ENCODE assay signal across 20 cellular contexts in the genomic region with DNA sequence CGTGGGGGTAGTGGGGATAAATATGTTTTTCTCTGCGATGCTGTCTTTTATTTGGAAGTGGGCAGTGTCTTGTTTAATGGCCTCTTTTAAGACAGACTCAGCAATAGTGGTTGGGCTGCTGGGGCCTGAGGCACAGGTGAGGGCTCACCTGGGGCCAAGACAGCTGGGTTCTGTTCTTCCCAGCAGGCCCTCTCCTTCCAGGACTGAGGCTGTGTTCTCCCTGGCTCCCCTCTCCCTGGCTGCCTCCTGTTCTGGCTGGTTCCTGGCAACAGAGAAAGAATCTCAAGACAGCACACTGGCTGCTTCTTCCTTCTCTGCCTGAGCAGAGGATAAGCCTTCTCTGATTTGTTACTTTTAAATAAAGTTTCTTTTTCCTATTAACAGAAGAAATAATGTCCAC. TPM values are rescaled to one million over a fixed set of nuclear protein-coding genes. Genes with fewer than 3 reads are reported as not detected.
A peak's percentile ranks its signal among the peaks of the same experiment; 100 is the strongest.
DNase-seq lines count a peak whose midpoint lies in the region; ATAC-seq and TF ChIP-seq lines count a peak whose summit lies in the region.
"Had no signal": no experiment of that assay in that cellular context is flagged by ENCODE, and none has a peak within 500 bp of the region (broad histone marks: within the 10 kb centered on the region; RNA-seq: fewer than 3 reads in every experiment).

No MANE protein-coding gene starts in this region.

- POLR2A ChIA-PET in Panc1 (lab: Charles Lee): no interaction called here

- no peak for TF ChIP-seq POLR2A in esophagus squamous epithelium (IDR thresholded peaks at IDR 0.05)

- H3K4me3 ChIP-seq in Panc1 (ENCODE audit: low read depth in 2 of 2, low read length in 2 of 2) (no peak overlapping the region), esophagus squamous epithelium (no peak overlapping the region)
- H3K4me3 ChIP-seq: HAP-1, Peyer's patch had no signal

- in situ Hi-C loops in Panc1 (cut with HindIII; ENCODE audit: low pct_unique_long_range_greater_than_20kb, low sequenced_read_pairs): no loop called here

- DNase-seq in ELF-1 (ENCODE audit: low read depth, low spot score) (peak; percentile 79), Panc1 (ENCODE audit: low read depth, low spot score) (no peak), esophagus squamous epithelium (lab: John Stamatoyannopoulos, UW) (no peak), pons (ENCODE audit: low spot score) (peak; percentile 24), DMS 273 (lab: John Stamatoyannopoulos, UW; ENCODE audit: unreplicated experiment) (no peak), NCI-H2171 treated with DMSO at 0.1 percent for 48 hours (lab: John Stamatoyannopoulos, UW) (no peak), cardiac septum (ENCODE audit: low spot score) (no peak)
- no peak for DNase-seq in stimulated activated CD4-positive, alpha-beta T cell treated with anti-CD3 and anti-CD28 coated beads, Interleukin-2, amount 100 ng/mL, for 48 hours
- DNase-seq: CD4-positive, alpha-beta T cell; DND-41; KBM-7; NCI-H1048; NCI-H146; NCI-H2081 treated with DMSO at 0.1 percent for 48 hours; NCI-H748 treated with DMSO at 0.1 percent for 48 hours; Peyer's patch; SHP77 had no signal

- peaks cover 6% of the 10 kb centered on the region for H3K4me1 ChIP-seq in Panc1 (ENCODE audit: control insufficient read depth, insufficient read depth, low read length)
- H3K4me1 ChIP-seq in esophagus squamous epithelium: peaks cover 8 to 68% (median 22%) of the 10 kb centered on the region in 3 donors
- H3K4me1 ChIP-seq: HAP-1, Peyer's patch had no signal

- intact Hi-C loops in Panc1 (cut with micrococcal nuclease; ENCODE audit: unreplicated experiment) (no loop called here), esophagus squamous epithelium (cut with DNase I) (no loop called here), cardiac septum (cut with DNase I) (no loop called here)

- H3K36me3 ChIP-seq in Panc1 (ENCODE audit: control insufficient read depth, insufficient read depth, low read length): no peaks in the 10 kb centered on the region
- H3K36me3 ChIP-seq in esophagus squamous epithelium: no peaks in the 10 kb centered on the region
- H3K36me3 ChIP-seq: HAP-1, Peyer's patch had no signal

- TF ChIP-seq CTCF in Panc1 (IDR thresholded peaks at IDR 0.05) (no peak), esophagus squamous epithelium (IDR thresholded peaks at IDR 0.05) (no peak)

- H3K27me3 ChIP-seq in Panc1 (ENCODE audit: control insufficient read depth, insufficient read depth, low read length) (no peaks in the 10 kb centered on the region), esophagus squamous epithelium (peaks cover 0 to under 1% (median 0%) of the 10 kb centered on the region in 4 donors)
- H3K27me3 ChIP-seq: Peyer's patch had no signal

- no peaks in the 10 kb centered on the region for H3K9me3 ChIP-seq in Panc1 (ENCODE audit: control insufficient read depth, insufficient read depth, low read depth, low read length)
- H3K9me3 ChIP-seq in esophagus squamous epithelium: no peaks in the 10 kb centered on the region
- H3K9me3 ChIP-seq: HAP-1, Peyer's patch had no signal

- CTCF ChIA-PET in Panc1 (lab: Charles Lee): no interaction called here

- peak overlapping the region; percentile 14; the same call in 1 of the 2 replicates for H3K27ac ChIP-seq in Panc1 (ENCODE audit: low read length)
- peak overlapping the region in 3 of 4 donors; percentile 44 to 73 (median 69) for H3K27ac ChIP-seq in esophagus squamous epithelium
- H3K27ac ChIP-seq: HL-60, Peyer's patch had no signal

- WGBS in esophagus squamous epithelium, 2 donors: 54 to 93% methylated on average over 2 of the region's 2 CpGs

- no peak for ATAC-seq in Panc1

- no TSS peak for BruUV-seq in Panc1 (replicated peaks; lab: Mats Ljungman, UMichigan)

RNA-seq across cellular contexts. Expression of a gene that starts 7.4 kb away (rescaled TPM):
- total RNA-seq in Panc1 (2021; ENCODE audit: unreplicated experiment) (16.7 TPM), esophagus squamous epithelium (100 to 1,000 TPM in 2 of 4 donors, 10 to 100 TPM in 2; 77.6 to 179 (median 115) TPM), cardiac septum (not detected)
- 23.1 TPM for polyA plus RNA-seq in Panc1 (2012; ENCODE audit: insufficient read length)
- total RNA-seq: CD4-positive, alpha-beta T cell; M059J had no signal

Comparison
In these comparisons a context has a peak if more than half of its experiments do, and no peak if none do; other contexts are left out.
1. DNase-seq: peak in ELF-1 (single experiment) and pons (single experiment); none in Panc1 (single experiment), esophagus squamous epithelium (single experiment), DMS 273 (single experiment), NCI-H2171 treated with DMSO at 0.1 percent for 48 hours (single experiment), stimulated activated CD4-positive, alpha-beta T cell treated with anti-CD3 and anti-CD28 coated beads, Interleukin-2, amount 100 ng/mL, for 48 hours (0 of 2) and cardiac septum (single experiment).
2. RNA of a gene that starts 7.4 kb away (total RNA-seq): 77.6 to 179 TPM in esophagus squamous epithelium and 16.7 TPM in Panc1 (single experiment); not detected in cardiac septum (single experiment); every median in the first group is over 10 times any median in the second.